Comparison of ENCODE assay signal across 8 cellular contexts in genomic region chr2:240851078-240851861, GRCh38. TPM values are rescaled to one million over a fixed set of nuclear protein-coding genes. Genes with fewer than 3 reads are reported as not detected.
DNase-seq lines count a peak whose midpoint lies in the region; ATAC-seq, FAIRE-seq and TF ChIP-seq lines count a peak whose summit lies in the region.

No MANE protein-coding gene starts in this region.

- DNase-seq in MM.1S = peak; percentile 57
- peak; percentile 85 to 88 for DNase-seq in SJSA1 (ENCODE audit: low read depth in 1 of 2, low spot score in 2 of 2)
- DNase-seq in activated effector memory CD4-positive, alpha-beta T cell treated with anti-CD3 and anti-CD28 coated beads, Interleukin-2, amount 50 U/mL, for 16 hours = peak; percentile 94
- DNase-seq in frontal cortex (ENCODE audit: low spot score in 2 of 2) = peak; percentile 81 to 93
- peak; percentile 93 for DNase-seq in omental fat pad (ENCODE audit: low spot score)
- peak; percentile 91 for DNase-seq in testis

- H3K27me3 ChIP-seq in MM.1S (replicated peaks; ENCODE audit: insufficient read depth, low read length) (peaks cover 60% of the 10 kb centered on the region), SJSA1 (replicated peaks) (no peaks in the 10 kb centered on the region), testis (no peaks in the 10 kb centered on the region)

- H3K4me3 ChIP-seq in MM.1S (ENCODE audit: low read length) = no peak overlapping the region
- H3K4me3 ChIP-seq in SJSA1 = no peak overlapping the region
- H3K4me3 ChIP-seq in testis = no peak overlapping the region

- H3K36me3 ChIP-seq in MM.1S (replicated peaks; ENCODE audit: insufficient read depth, low read length) = no peaks in the 10 kb centered on the region
- no peaks in the 10 kb centered on the region for H3K36me3 ChIP-seq in SJSA1
- H3K36me3 ChIP-seq in testis (ENCODE audit: low read depth, missing control alignments) = no peaks in the 10 kb centered on the region

- H3K9ac ChIP-seq in MM.1S (ENCODE audit: low read length) = no peak overlapping the region

- H3K4me1 ChIP-seq in MM.1S (ENCODE audit: low read length) (no peaks in the 10 kb centered on the region), SJSA1 (replicated peaks) (peaks cover 17% of the 10 kb centered on the region), testis (no peaks in the 10 kb centered on the region)

- TF ChIP-seq POLR2A in testis (IDR thresholded peaks at IDR 0.05) = no peak

- H4K20me1 ChIP-seq in MM.1S (ENCODE audit: insufficient read depth, low read length) = no peaks in the 10 kb centered on the region

- H3K9me2 ChIP-seq in MM.1S (replicated peaks; ENCODE audit: insufficient read depth, low read length) = no peaks in the 10 kb centered on the region

- intact Hi-C loops in testis (cut with DNase I; ENCODE audit: low total_unique reads) = no loop called here

- TF ChIP-seq CTCF in GM12872 (IDR thresholded peaks at IDR 0.05; ENCODE audit: insufficient read depth, low read depth, low read length) = peak; percentile 96
- TF ChIP-seq CTCF in MM.1S (IDR thresholded peaks at IDR 0.05; ENCODE audit: low read length) = peak; percentile 81
- peak in 2 of 3 donors; percentile 46 to 58 for TF ChIP-seq CTCF in omental fat pad (IDR thresholded peaks at IDR 0.05)
- TF ChIP-seq CTCF in testis (IDR thresholded peaks at IDR 0.05) = peak; percentile 89 to 91 (median 91)

- H3K4me2 ChIP-seq in MM.1S (ENCODE audit: low read depth, low read length) = no peak overlapping the region

- no peak overlapping the region for H2AFZ ChIP-seq in MM.1S (ENCODE audit: low read length)

- H3K9me3 ChIP-seq in MM.1S (replicated peaks; ENCODE audit: insufficient read depth, low read length) (no peaks in the 10 kb centered on the region), SJSA1 (replicated peaks) (peaks cover 14% of the 10 kb centered on the region; the same call in 1 of the 2 replicates), testis (no peaks in the 10 kb centered on the region)

- H3K79me2 ChIP-seq in MM.1S (ENCODE audit: low read length) = no peaks in the 10 kb centered on the region

- no peak for FAIRE-seq in frontal cortex (lab: Jason Lieb, UNC)

- 45 to 46% methylated on average over 19 to 31 of the region's 31 CpGs for WGBS in testis, 2 donors

- H3K27ac ChIP-seq in MM.1S (ENCODE audit: low read length) = no peak overlapping the region
- peak overlapping the region; percentile 69 for H3K27ac ChIP-seq in SJSA1
- no peak overlapping the region for H3K27ac ChIP-seq in testis

- ATAC-seq in omental fat pad (ENCODE audit: low FRiP score) = peak; percentile 86
- no peak for ATAC-seq in HG03196 (IDR thresholded peaks at IDR 0.05; ENCODE audit: unreplicated experiment)

- H3F3A ChIP-seq in MM.1S (ENCODE audit: insufficient read depth, low read length) = no peaks in the 10 kb centered on the region

RNA-seq across cellular contexts. Expression of gene AGXT, which starts 17.4 kb away (rescaled TPM):
- total RNA-seq in SJSA1 (2014; rRNA removed; shearing (Covaris generic)) = 0.26 TPM in 1 of 2 replicates, not detected in the other
- total RNA-seq in frontal cortex (not detected), omental fat pad (1 to 10 TPM in 1 of 4 donors, under 1 TPM in 1, not detected in 2; 0.56 to 1.4 TPM), testis (under 1 TPM in 1 of 2 donors, not detected in 1; 0.24 TPM)
- 0.51 TPM for polyA plus RNA-seq in testis (ENCODE audit: insufficient read depth, low read depth, low replicate concordance)

RNA-seq across cellular contexts. Expression of gene KIF1A, which starts 31.3 kb away (rescaled TPM):
- not detected in 2 replicates for total RNA-seq in SJSA1 (2014; rRNA removed; shearing (Covaris generic))
- 146 TPM for total RNA-seq in frontal cortex
- under 1 TPM in 2 of 4 donors, not detected in 2; 0.19 to 0.60 TPM for total RNA-seq in omental fat pad
- total RNA-seq in testis = 10 to 100 TPM; 37.0 to 42.1 TPM
- polyA plus RNA-seq in testis (ENCODE audit: insufficient read depth, low read depth, low replicate concordance) = 33.5 TPM

RNA-seq across cellular contexts. Expression of gene MAB21L4, which starts 44.7 kb away (rescaled TPM):
- total RNA-seq in SJSA1 (2014; rRNA removed; shearing (Covaris generic)) = 0.42 and 0.91 TPM in 2 replicates
- total RNA-seq in frontal cortex (not detected), omental fat pad (not detected), testis (not detected)
- polyA plus RNA-seq in testis (ENCODE audit: insufficient read depth, low read depth, low replicate concordance) = 1.1 TPM

RNA-seq across cellular contexts. Expression of gene CROCC2, which starts 54.9 kb away (rescaled TPM):
- total RNA-seq in SJSA1 (2014; rRNA removed; shearing (Covaris generic)) = not detected in 2 replicates
- total RNA-seq in frontal cortex = not detected
- total RNA-seq in omental fat pad = under 1 TPM in 2 of 4 donors, not detected in 2; 0.06 to 0.12 TPM
- under 1 TPM; 0.43 to 0.55 TPM for total RNA-seq in testis
- polyA plus RNA-seq in testis (ENCODE audit: insufficient read depth, low read depth, low replicate concordance) = 0.51 TPM

Comparison
In these comparisons a context has a peak if more than half of its experiments do, and no peak if none do; other contexts are left out.
1. RNA of gene KIF1A, which starts 31.3 kb away (total RNA-seq): 146 TPM in frontal cortex (single experiment) and 37.0 to 42.1 TPM in testis; 0.19 to 0.60 TPM in omental fat pad and not detected in SJSA1; every median in the first group is over 10 times any median in the second.
2. Peak in every context shown above with its lines, with median percentiles within 50 percentile points of each other: CTCF ChIP-seq and DNase-seq.